Comparison of ENCODE assay signal across 14 cellular contexts in genomic region chr15:63522143-63522531, GRCh38. TPM values are rescaled to one million over a fixed set of nuclear protein-coding genes. Genes with fewer than 3 reads are reported as not detected.
A peak's percentile ranks its signal among the peaks of the same experiment; 100 is the strongest.
DNase-seq lines count a peak whose midpoint lies in the region; ATAC-seq, FAIRE-seq and TF ChIP-seq lines count a peak whose summit lies in the region.
"Had no signal": no experiment of that assay in that cellular context is flagged by ENCODE, and none has a peak within 500 bp of the region (broad histone marks: within the 10 kb centered on the region; RNA-seq: fewer than 3 reads in every experiment).

No MANE protein-coding gene starts in this region.

- H4K20me1 ChIP-seq in IMR-90 (ENCODE audit: insufficient read depth, low read length) (peaks cover 72% of the 10 kb centered on the region), H1 (replicated peaks in 1 of 2; ENCODE audit: control insufficient read depth in 1 of 2, insufficient read depth in 2 of 2, low read length in 2 of 2) (peaks cover 0 to 12% of the 10 kb centered on the region in 2 experiments)

- TF ChIP-seq EP300 in H1 (IDR thresholded peaks at IDR 0.05; ENCODE audit: borderline replicate concordance in 1 of 2, low read depth in 2 of 2, low read length in 2 of 2), result no peak

- H3K23me2 ChIP-seq in H1 (ENCODE audit: low read depth, low read length), result no peaks in the 10 kb centered on the region

- H3K23ac ChIP-seq in IMR-90 (ENCODE audit: low read depth, low read length) (no peak overlapping the region), H1 (ENCODE audit: insufficient read length) (no peak overlapping the region)

- peaks cover 0 to 35% of the 10 kb centered on the region in 2 experiments; a peak in 2 of 4 replicates for H3K79me2 ChIP-seq in H1 (ENCODE audit: control insufficient read depth in 1 of 2, insufficient read depth in 2 of 2, low read length in 2 of 2)

- H3K4ac ChIP-seq in IMR-90 (ENCODE audit: low read depth, low read length), result no peak overlapping the region
- H3K4ac ChIP-seq in H1 (replicated peaks; ENCODE audit: insufficient read length, low read depth, low read length), result no peak overlapping the region

- H3K9me1 ChIP-seq in IMR-90 (ENCODE audit: insufficient read depth, low read length), result peaks cover 25% of the 10 kb centered on the region

- 60% methylated on average over 1 of the region's 4 CpGs; no CpG with 5 or more reads in 1 of the 2 experiments for WGBS in IMR-90 (ENCODE audit: extremely low coverage in 2 of 2, insufficient read length in 1 of 2), 2 experiments
- 91% methylated on average over 4 of the region's 4 CpGs; no CpG with 5 or more reads in 1 of the 2 experiments for WGBS in H1 (ENCODE audit: extremely low coverage in 1 of 2, insufficient coverage in 1 of 2, insufficient read length in 1 of 2, insufficient replicate concordance in 2 of 2, low coverage in 1 of 2, low lambda C conversion rate in 2 of 2, missing lambda C conversion rate in 1 of 2), 2 experiments

- no peak overlapping the region for H3K27ac ChIP-seq in IMR-90 (ENCODE audit: insufficient read depth, low read length)
- H3K27ac ChIP-seq in H1 (ENCODE audit: low read depth, low read length), result no peak overlapping the region
- H3K27ac ChIP-seq in neutrophil, result peak overlapping the region; percentile 47

- H3K27me3 ChIP-seq in IMR-90 (ENCODE audit: control insufficient read depth, insufficient read depth, low read length) (no peaks in the 10 kb centered on the region), H1 (replicated peaks in 1 of 4; ENCODE audit: control insufficient read depth in 3 of 4, extremely low read depth in 1 of 4, insufficient read depth in 3 of 4, low read length in 3 of 4) (peaks cover 0 to 2% (median 0%) of the 10 kb centered on the region in 4 experiments; a peak in 2 of 7 replicates), neutrophil (no peaks in the 10 kb centered on the region)

- H3K79me1 ChIP-seq in IMR-90 (ENCODE audit: low read depth in 1 of 2, low read length in 2 of 2) (peaks cover 28 to 84% of the 10 kb centered on the region in 2 experiments), H1 (ENCODE audit: low read depth, low read length) (no peaks in the 10 kb centered on the region)

- no peak overlapping the region for H2AFZ ChIP-seq in IMR-90 (replicated peaks; ENCODE audit: low read length, poor library complexity)
- H2AFZ ChIP-seq in H1 (ENCODE audit: low read length), result no peak overlapping the region

- dilution Hi-C loops in IMR-90 (cut with HindIII; ENCODE audit: low sequenced_read_pairs, unreplicated experiment), result no loop called here

- H3K9me3 ChIP-seq in IMR-90 (ENCODE audit: control insufficient read depth, insufficient read depth, low read length) (no peaks in the 10 kb centered on the region), H1 (ENCODE audit: insufficient read depth in 2 of 2, low read depth in 1 of 2, low read length in 1 of 2) (no peaks in the 10 kb centered on the region), neutrophil (no peaks in the 10 kb centered on the region)
- H3K9me3 ChIP-seq: thoracic aorta had no signal

- H2BK20ac ChIP-seq in IMR-90 (ENCODE audit: low read depth, low read length), result no peak overlapping the region
- no peak overlapping the region for H2BK20ac ChIP-seq in H1 (ENCODE audit: low read length)

- H4K91ac ChIP-seq in IMR-90 (ENCODE audit: insufficient read depth, low read depth, low read length) (no peak overlapping the region), H1 (replicated peaks; ENCODE audit: insufficient read length, low read length) (no peak overlapping the region)

- no peak for ATAC-seq in IMR-90 (ENCODE audit: low read depth)
- ATAC-seq: activated CD4-positive, CD25-positive, alpha-beta regulatory T cell treated with anti-CD3 and anti-CD28 coated beads, Interleukin-2, amount 50 U/mL, for 24 hours; GM12878 had no signal

- H2BK5ac ChIP-seq in IMR-90 (ENCODE audit: low read depth, low read length, poor library complexity, severe bottlenecking) (no peak overlapping the region), H1 (ENCODE audit: low read depth, low read length) (no peak overlapping the region)

- CTCF ChIA-PET in IMR-90 (lab: Yijun Ruan, JAX), result interaction anchor here (0.6 kb wide), 1 partner anchor 367 kb away, joined by 3 read pairs; no protein-coding TSS in a partner anchor
- CTCF ChIA-PET in H1 (lab: Charles Lee; ENCODE audit: partially characterized antibody), result interaction anchor here (1.0 to 4.6 kb wide), 5 partner anchors 10 to 58 kb away, joined by 3 to 39 read pairs (median 4); no protein-coding TSS in a partner anchor

- peak overlapping the region; percentile 50; the same call in 1 of the 2 replicates for H2AK5ac ChIP-seq in IMR-90 (ENCODE audit: low read depth, low read length)
- H2AK5ac ChIP-seq in H1 (ENCODE audit: low read depth, low read length), result 0 out of 2 replicates have a peak overlapping the region, but pooled peaks have one; percentile 42

- H3K4me3 ChIP-seq in IMR-90 (ENCODE audit: insufficient read depth, low read depth, low read length) (no peak overlapping the region), H1 (ENCODE audit: extremely low read depth in 1 of 4, insufficient read depth in 2 of 4, low read depth in 3 of 4, low read length in 4 of 4) (no peak overlapping the region), neutrophil (ENCODE audit: low read depth in 1 of 2, low read length in 1 of 2) (no peak overlapping the region)
- H3K4me3 ChIP-seq: GM12878 had no signal

- no peak for TF ChIP-seq RAD21 in IMR-90 (IDR thresholded peaks at IDR 0.05; ENCODE audit: low read length)
- TF ChIP-seq RAD21 in H1 (IDR thresholded peaks at IDR 0.05 in 1 of 2, conservative IDR thresholded peaks at IDR 0.05 in 1 of 2; ENCODE audit: low read depth in 2 of 2, low read length in 2 of 2), result no peak

- FAIRE-seq in H1 (lab: Jason Lieb, UNC), result no peak
- FAIRE-seq: GM12878 had no signal

- H2BK12ac ChIP-seq in H1 (ENCODE audit: low read depth, low read length), result no peak overlapping the region

- 0 out of 2 replicates have a peak overlapping the region, but pooled peaks have one; percentile 14 for H3K14ac ChIP-seq in IMR-90 (replicated peaks; ENCODE audit: low read depth, low read length)
- H3K14ac ChIP-seq in H1 (ENCODE audit: insufficient read length), result no peak overlapping the region

- H3K36me3 ChIP-seq in IMR-90 (ENCODE audit: control insufficient read depth, insufficient read depth, low read length), result no peaks in the 10 kb centered on the region
- no peaks in the 10 kb centered on the region for H3K36me3 ChIP-seq in H1 (ENCODE audit: control insufficient read depth in 2 of 4, insufficient read depth in 4 of 4, low read length in 3 of 4)
- H3K36me3 ChIP-seq in neutrophil, result no peaks in the 10 kb centered on the region
- H3K36me3 ChIP-seq: thoracic aorta had no signal

- H4K8ac ChIP-seq in IMR-90 (ENCODE audit: low read depth in 2 of 2, low read length in 2 of 2), result no peak overlapping the region
- no peak overlapping the region for H4K8ac ChIP-seq in H1 (ENCODE audit: extremely low read depth, insufficient read depth, low read length)

- no peak overlapping the region for H2BK120ac ChIP-seq in IMR-90 (ENCODE audit: low read depth, low read length)
- no peak overlapping the region for H2BK120ac ChIP-seq in H1 (replicated peaks; ENCODE audit: low read depth, low read length)

- in situ Hi-C loops in IMR-90 (cut with MboI; ENCODE audit: low sequenced_read_pairs), result no loop called here

- H3K18ac ChIP-seq in IMR-90 (ENCODE audit: low read depth, low read length), result no peak overlapping the region
- no peak overlapping the region for H3K18ac ChIP-seq in H1 (ENCODE audit: extremely low read depth, low read length)

- H4K5ac ChIP-seq in IMR-90 (ENCODE audit: low read depth, low read length), result no peak overlapping the region
- no peak overlapping the region for H4K5ac ChIP-seq in H1 (ENCODE audit: insufficient read length, low read depth, low read length)

- intact Hi-C loops in IMR-90 (cut with micrococcal nuclease), result no loop called here

- H3K4me1 ChIP-seq in IMR-90 (ENCODE audit: control insufficient read depth, insufficient read depth, low read length) (peaks cover 22% of the 10 kb centered on the region), H1 (replicated peaks in 1 of 4; ENCODE audit: control insufficient read depth in 3 of 4, insufficient read depth in 4 of 4, low read length in 3 of 4) (peaks cover 0 to 3% (median 1%) of the 10 kb centered on the region in 4 experiments; a peak in 3 of 7 replicates), neutrophil (ENCODE audit: control insufficient read depth in 1 of 2, insufficient read depth in 1 of 2, low read depth in 1 of 2, low read length in 1 of 2) (peaks cover 57 to 88% of the 10 kb centered on the region in 2 experiments)

- H3K56ac ChIP-seq in IMR-90 (ENCODE audit: extremely low read depth, insufficient read depth, low read length) (no peak overlapping the region), H1 (replicated peaks; ENCODE audit: insufficient read length, low read depth, low read length) (no peak overlapping the region)

- H2AK9ac ChIP-seq in IMR-90 (replicated peaks; ENCODE audit: low read depth, low read length, poor library complexity), result no peak overlapping the region

- H2BK15ac ChIP-seq in IMR-90 (ENCODE audit: low read depth, low read length), result no peak overlapping the region
- H2BK15ac ChIP-seq in H1 (ENCODE audit: low read length), result no peak overlapping the region

- no TSS peak for BruUV-seq in IMR-90 (replicated peaks; lab: Mats Ljungman, UMichigan)

- no peak overlapping the region for H3K4me2 ChIP-seq in IMR-90 (ENCODE audit: low read depth, low read length)
- no peak overlapping the region for H3K4me2 ChIP-seq in H1 (ENCODE audit: insufficient read depth in 1 of 2, low read depth in 2 of 2, low read length in 2 of 2)

- DNase-seq in AG20443 (ENCODE audit: low spot score), result peak; percentile 8
- DNase-seq in IMR-90, result no peak
- DNase-seq in H1 (ENCODE audit: low read depth in 1 of 2, low spot score in 2 of 2), result no peak
- DNase-seq in SHP77 treated with DMSO at 0.1 percent for 48 hours (lab: John Stamatoyannopoulos, UW), result no peak
- no peak for DNase-seq in inferior parietal cortex (ENCODE audit: extremely low spot score)
- DNase-seq in NCI-H2029 treated with DMSO at 0.1 percent for 48 hours (lab: John Stamatoyannopoulos, UW), result no peak
- no peak for DNase-seq in NCI-H2081 treated with DMSO at 0.1 percent for 48 hours (lab: John Stamatoyannopoulos, UW)
- DNase-seq: activated naive CD8-positive, alpha-beta T cell treated with anti-CD3 and anti-CD28 coated beads, Interleukin-2, amount 10 ng/mL, durations not matched to agents 7 days and 5 days; NCI-H1048; stimulated activated CD4-positive, alpha-beta T cell treated with anti-CD3 and anti-CD28 coated beads, Interleukin-12 subunit alpha, Interleukin-12 subunit beta, amount 100 ng/mL, for 4 hours had no signal

- no peak for TF ChIP-seq CTCF in IMR-90 (conservative IDR thresholded peaks at IDR 0.05; ENCODE audit: low read depth, low read length)
- no peak for TF ChIP-seq CTCF in H1 (IDR thresholded peaks at IDR 0.05; ENCODE audit: control extremely low read depth in 1 of 3, insufficient read depth in 1 of 3, low read depth in 1 of 3, low read length in 3 of 3)
- no peak for TF ChIP-seq CTCF in neutrophil (IDR thresholded peaks at IDR 0.05)

- H3K9ac ChIP-seq in IMR-90 (ENCODE audit: low read depth, low read length) (no peak overlapping the region), H1 (replicated peaks in 1 of 4; ENCODE audit: extremely low read depth in 1 of 4, low read depth in 3 of 4, low read length in 3 of 4) (no peak overlapping the region)

- POLR2A ChIA-PET in IMR-90 (lab: Charles Lee; ENCODE audit: unreplicated experiment), result no interaction called here
- POLR2A ChIA-PET in H1 (lab: Charles Lee; ENCODE audit: partially characterized antibody), result no interaction called here

- TF ChIP-seq POLR2A in IMR-90 (IDR thresholded peaks at IDR 0.05; ENCODE audit: low read depth, low read length) (no peak), H1 (IDR thresholded peaks at IDR 0.05; ENCODE audit: control extremely low read depth in 1 of 2, low read depth in 2 of 2, low read length in 2 of 2) (no peak)

RNA-seq across cellular contexts. Expression of gene USP3, which starts 17.7 kb away (rescaled TPM):
- 46.7 and 52.3 TPM in 2 replicates for total RNA-seq in IMR-90 (2012; rRNA removed)
- polyA plus RNA-seq in IMR-90 (2012; rRNA removed), result 13.7 and 17.3 TPM in 2 replicates
- 6.2 and 15.2 TPM in 2 replicates for polyA plus RNA-seq in IMR-90 (2012; cell fraction: cytosol; rRNA removed)
- polyA plus RNA-seq in IMR-90 (2012; cell fraction: nucleus; rRNA removed; ENCODE audit: low replicate concordance), result 23.8 and 84.1 TPM in 2 replicates
- 10.8 and 15.5 TPM in 2 replicates for total RNA-seq in H1 (2021; fragmentation: NEBNext Ultra II Directional; extraction: Animal tissue kit (Norgen Biotek cat#: 25700))
- 10.0 and 16.2 TPM in 2 replicates for polyA plus RNA-seq in H1 (2011; rRNA removed)
- polyA plus RNA-seq in H1 (2011; cell fraction: cytosol; rRNA removed), result 6.9 TPM
- 16.9 TPM for polyA plus RNA-seq in H1 (2011; cell fraction: nucleus; rRNA removed)
- 17.5 to 23.1 TPM (median 18.6 TPM) in 4 replicates for polyA plus RNA-seq in H1 (2012, experiment 1 of 2)
- polyA plus RNA-seq in H1 (2012, experiment 2 of 2), result 4.9 TPM
- polyA plus RNA-seq in H1 (2013, experiment 1 of 2), result 7.8 TPM
- polyA plus RNA-seq in H1 (2013, experiment 2 of 2), result 6.8 TPM
- 12.4 and 29.6 TPM in 2 replicates for polyA minus RNA-seq in H1 (2011; rRNA and poly(A)+ RNA removed)
- 15.0 TPM for polyA minus RNA-seq in H1 (2011; cell fraction: cytosol; rRNA and poly(A)+ RNA removed)
- polyA minus RNA-seq in H1 (2011; cell fraction: nucleus; rRNA and poly(A)+ RNA removed), result 33.1 TPM
